In the genomic region with DNA sequence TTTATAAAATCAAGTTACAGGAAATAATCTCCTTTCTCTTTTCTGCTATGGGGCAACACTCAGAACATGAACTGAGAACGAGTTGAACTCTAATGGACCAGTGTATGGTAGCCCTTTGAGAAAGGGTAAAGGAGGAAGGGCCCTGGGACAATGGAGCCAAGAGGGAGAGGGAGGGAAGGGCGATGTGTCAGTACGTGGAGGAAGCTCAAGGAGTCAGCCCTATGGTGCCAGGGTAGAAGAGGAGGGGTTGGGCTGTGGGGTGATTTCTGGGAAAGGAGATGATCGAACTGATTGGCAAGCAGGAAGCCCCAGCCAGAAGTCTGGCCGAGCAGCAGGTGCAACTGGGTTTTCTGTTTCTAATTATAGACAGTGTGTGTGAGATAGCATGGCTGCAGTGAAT, we compare ENCODE assay signal across 14 cellular contexts. TPM values are rescaled to one million over a fixed set of nuclear protein-coding genes. Genes with fewer than 3 reads are reported as not detected.
DNase-seq lines count a peak whose midpoint lies in the region; ATAC-seq, FAIRE-seq and TF ChIP-seq lines count a peak whose summit lies in the region.
"Had no signal": no experiment of that assay in that cellular context is flagged by ENCODE, and none has a peak within 500 bp of the region (broad histone marks: within the 10 kb centered on the region; RNA-seq: fewer than 3 reads in every experiment).

No MANE protein-coding gene starts in this region.

- H3K27me3 ChIP-seq in endothelial cell of umbilical vein (ENCODE audit: control insufficient read depth in 2 of 2, insufficient read depth in 2 of 2, low read length in 2 of 2) (no peaks in the 10 kb centered on the region), upper lobe of right lung (no peaks in the 10 kb centered on the region), H7 (ENCODE audit: control insufficient read depth, insufficient read depth, low read length) (no peaks in the 10 kb centered on the region; the same call in 1 of the 2 replicates)
- H3K27me3 ChIP-seq: sigmoid colon had no signal

- no peak for TF ChIP-seq POLR2A in endothelial cell of umbilical vein (IDR thresholded peaks at IDR 0.05; ENCODE audit: low read depth, low read length)

- H3K36me3 ChIP-seq in endothelial cell of umbilical vein (ENCODE audit: control insufficient read depth in 2 of 2, extremely low read depth in 1 of 2, insufficient read depth in 2 of 2, low read length in 2 of 2) (no peaks in the 10 kb centered on the region), upper lobe of right lung (no peaks in the 10 kb centered on the region), H7 (replicated peaks; ENCODE audit: control insufficient read depth, insufficient read depth, low read length) (no peaks in the 10 kb centered on the region)
- H3K36me3 ChIP-seq: sigmoid colon had no signal

- no peak overlapping the region for H3K4me3 ChIP-seq in endothelial cell of umbilical vein (replicated peaks in 1 of 3; ENCODE audit: insufficient read depth in 1 of 3, low read depth in 1 of 3, low read length in 3 of 3)
- H3K4me3 ChIP-seq in upper lobe of right lung, result no peak overlapping the region
- H3K4me3 ChIP-seq in H7 (ENCODE audit: insufficient read depth, low read depth, low read length), result no peak overlapping the region
- H3K4me3 ChIP-seq: sigmoid colon, SK-N-MC had no signal

- no peaks in the 10 kb centered on the region for H3K36me3 Mint-ChIP-seq in T-helper 17 cell (ENCODE audit: low read depth)

- H3K9me1 ChIP-seq in endothelial cell of umbilical vein (replicated peaks; ENCODE audit: control insufficient read depth, extremely low read depth, insufficient read depth, low read length), result no peaks in the 10 kb centered on the region

- H3K79me2 ChIP-seq in endothelial cell of umbilical vein (ENCODE audit: control insufficient read depth, insufficient read depth, low read length), result no peaks in the 10 kb centered on the region

- H3K4me1 ChIP-seq in endothelial cell of umbilical vein (ENCODE audit: control insufficient read depth, extremely low read depth, insufficient read depth, low read length), result peaks cover 11% of the 10 kb centered on the region
- H3K4me1 ChIP-seq in upper lobe of right lung, result peaks cover 21% of the 10 kb centered on the region

- no peak overlapping the region for H3K27ac ChIP-seq in endothelial cell of umbilical vein (ENCODE audit: insufficient read depth, low read depth, low read length)
- peak overlapping the region; percentile 19 for H3K27ac ChIP-seq in upper lobe of right lung
- H3K27ac ChIP-seq: sigmoid colon, SK-N-MC had no signal

- H3K27me3 Mint-ChIP-seq in T-helper 17 cell, result no peaks in the 10 kb centered on the region

- intact Hi-C loops in endothelial cell of umbilical vein (cut with micrococcal nuclease) (loop anchor here (5.0 kb wide), 2 partner anchors 499 to 776 kb away; no protein-coding TSS in a partner anchor), upper lobe of right lung (cut with DNase I) (no loop called here)

- POLR2A ChIA-PET in endothelial cell of umbilical vein (lab: Charles Lee), result no interaction called here

- no peaks in the 10 kb centered on the region for H4K20me1 ChIP-seq in endothelial cell of umbilical vein (replicated peaks; ENCODE audit: control insufficient read depth, extremely low read depth, insufficient read depth, low read length)

- BruUV-seq in endothelial cell of umbilical vein (replicated peaks; lab: Mats Ljungman, UMichigan), result no TSS peak

- no peak overlapping the region for H3K9ac ChIP-seq in endothelial cell of umbilical vein (replicated peaks; ENCODE audit: extremely low read depth, insufficient read depth, low read length)

- TF ChIP-seq CTCF in endothelial cell of umbilical vein (IDR thresholded peaks at IDR 0.05; ENCODE audit: extremely low read depth in 1 of 2, insufficient read depth in 1 of 2, low read depth in 1 of 2, low read length in 2 of 2) (no peak), upper lobe of right lung (IDR thresholded peaks at IDR 0.05) (no peak)

- dilution Hi-C loops in endothelial cell of umbilical vein (cut with MboI; ENCODE audit: extremely low pct_ligation_motif_present, low sequenced_read_pairs), result no loop called here

- peaks cover 39% of the 10 kb centered on the region for H3K4me1 Mint-ChIP-seq in T-helper 17 cell

- peak overlapping the region; percentile 87 for H3K27ac Mint-ChIP-seq in T-helper 17 cell

- H3K9me3 ChIP-seq in T-helper 17 cell (ENCODE audit: control insufficient read depth, low read length, poor library complexity, severe bottlenecking), result no peaks in the 10 kb centered on the region
- H3K9me3 ChIP-seq in endothelial cell of umbilical vein (replicated peaks; ENCODE audit: control insufficient read depth, insufficient read depth, low read length), result no peaks in the 10 kb centered on the region
- H3K9me3 ChIP-seq in upper lobe of right lung, result no peaks in the 10 kb centered on the region
- H3K9me3 ChIP-seq: sigmoid colon had no signal

- no peak overlapping the region for H3K4me3 Mint-ChIP-seq in T-helper 17 cell

- ATAC-seq in T-helper 17 cell, result no peak
- ATAC-seq in upper lobe of right lung, result no peak

- peak; percentile 2 for DNase-seq in stimulated activated naive CD4-positive, alpha-beta T cell treated with Interleukin-2 at 50 U/mL for 16 hours (lab: John Stamatoyannopoulos, UW)
- no peak for DNase-seq in stimulated activated naive CD4-positive, alpha-beta T cell (lab: John Stamatoyannopoulos, UW)
- DNase-seq in T-helper 17 cell (no peak), endothelial cell of umbilical vein (ENCODE audit: low read depth, low spot score) (peak; percentile 35), upper lobe of right lung (no peak), H7 (no peak), HCEC 1CT (no peak), GF-D8 (lab: John Stamatoyannopoulos, UW) (no peak)
- DNase-seq: hypothalamus, IMR-90, sigmoid colon had no signal

- CTCF ChIA-PET in endothelial cell of umbilical vein (lab: Charles Lee), result interaction anchor here (1.2 to 8.0 kb wide), 11 partner anchors 20 to 519 kb away, joined by 3 to 35 read pairs (median 5); partner anchors contain the start of gene AMZ2

- H3K4me2 ChIP-seq in endothelial cell of umbilical vein (ENCODE audit: insufficient read depth, low read length), result no peak overlapping the region

- FAIRE-seq in endothelial cell of umbilical vein (lab: Jason Lieb, UNC), result no peak
- FAIRE-seq: bronchial epithelial cell, G401.6 had no signal

- H2AFZ ChIP-seq in endothelial cell of umbilical vein (ENCODE audit: low read depth, low read length), result peak overlapping the region; percentile 1

TF ChIP-seq in endothelial cell of umbilical vein, 7 proteins besides CTCF, POLR2A, EP300 and RAD21:
- TF ChIP-seq POLR2AphosphoS5 (IDR thresholded peaks at IDR 0.05; ENCODE audit: insufficient read depth, low read depth, low read length) (no peak), GATA2 (IDR thresholded peaks at IDR 0.05; ENCODE audit: insufficient read depth, insufficient read length, low read depth, low read length) (no peak), FOS (IDR thresholded peaks at IDR 0.05; ENCODE audit: borderline replicate concordance, insufficient read depth, low read length) (no peak), MYC (IDR thresholded peaks at IDR 0.05; ENCODE audit: low read depth, low read length) (no peak), EZH2 (IDR thresholded peaks at IDR 0.05; ENCODE audit: borderline replicate concordance, low read depth, low read length, severe bottlenecking) (no peak)

RNA-seq across cellular contexts. Expression of gene WIPI1, which starts 4.3 kb away (rescaled TPM):
- total RNA-seq in T-helper 17 cell, result 10 to 100 TPM in 1 of 2 donors, 1 to 10 TPM in 1; 8.9 to 10.2 TPM
- 41.5 and 49.9 TPM in 2 replicates for total RNA-seq in endothelial cell of umbilical vein
- polyA plus RNA-seq in endothelial cell of umbilical vein, result 69.8 and 70.3 TPM in 2 replicates
- 76.5 and 78.2 TPM in 2 replicates for polyA plus RNA-seq in endothelial cell of umbilical vein (2011; cell fraction: cytosol; rRNA removed)
- polyA plus RNA-seq in endothelial cell of umbilical vein (2011; cell fraction: nucleus; rRNA removed), result 74.6 and 88.2 TPM in 2 replicates
- 53.7 and 71.7 TPM in 2 replicates for polyA plus RNA-seq in endothelial cell of umbilical vein (2012)
- 80.8 and 96.2 TPM in 2 replicates for polyA minus RNA-seq in endothelial cell of umbilical vein
- 4.9 TPM for polyA minus RNA-seq in endothelial cell of umbilical vein (2011; cell fraction: cytosol; rRNA and poly(A)+ RNA removed)
- 59.8 and 75.3 TPM in 2 replicates for polyA minus RNA-seq in endothelial cell of umbilical vein (2011; cell fraction: nucleus; rRNA and poly(A)+ RNA removed)
- total RNA-seq in upper lobe of right lung, result 38.1 TPM
- 22.4 and 24.4 TPM in 2 replicates for total RNA-seq in H7 (2014; rRNA removed; shearing (Covaris generic))

RNA-seq across cellular contexts. Expression of gene PRKAR1A, which starts 50.6 kb away (rescaled TPM):
- total RNA-seq in T-helper 17 cell (100 to 1,000 TPM; 133 to 146 TPM), endothelial cell of umbilical vein (238 and 257 TPM in 2 replicates), upper lobe of right lung (389 TPM)
- 72.9 and 92.0 TPM in 2 replicates for polyA plus RNA-seq in endothelial cell of umbilical vein
- polyA plus RNA-seq in endothelial cell of umbilical vein (2011; cell fraction: cytosol; rRNA removed), result 95.9 and 100.0 TPM in 2 replicates
- polyA plus RNA-seq in endothelial cell of umbilical vein (2011; cell fraction: nucleus; rRNA removed), result 123 and 157 TPM in 2 replicates
- polyA plus RNA-seq in endothelial cell of umbilical vein (2012), result 166 and 194 TPM in 2 replicates
- polyA minus RNA-seq in endothelial cell of umbilical vein, result 340 and 428 TPM in 2 replicates
- 163 TPM for polyA minus RNA-seq in endothelial cell of umbilical vein (2011; cell fraction: cytosol; rRNA and poly(A)+ RNA removed)
- polyA minus RNA-seq in endothelial cell of umbilical vein (2011; cell fraction: nucleus; rRNA and poly(A)+ RNA removed), result 240 and 318 TPM in 2 replicates
- total RNA-seq in H7 (2014; rRNA removed; shearing (Covaris generic)), result 106 and 109 TPM in 2 replicates

Comparison
In these comparisons a context has a peak if more than half of its experiments do, and no peak if none do; other contexts are left out.
1. DNase-seq: peak in stimulated activated naive CD4-positive, alpha-beta T cell treated with Interleukin-2 at 50 U/mL for 16 hours (single experiment) and endothelial cell of umbilical vein (single experiment); none in stimulated activated naive CD4-positive, alpha-beta T cell (0 of 6), T-helper 17 cell (0 of 3), upper lobe of right lung (single experiment), H7 (single experiment), HCEC 1CT (single experiment) and GF-D8 (single experiment).